ENCODE assay signal across 13 cellular contexts in genomic region chr3:52779411-52780297, GRCh38. TPM values are rescaled to one million over a fixed set of nuclear protein-coding genes. Genes with fewer than 3 reads are reported as not detected.
DNase-seq lines count a peak whose midpoint lies in the region; ATAC-seq, FAIRE-seq and TF ChIP-seq lines count a peak whose summit lies in the region.
"Had no signal": no experiment of that assay in that cellular context is flagged by ENCODE, and none has a peak within 500 bp of the region (broad histone marks: within the 10 kb centered on the region; RNA-seq: fewer than 3 reads in every experiment).

No MANE protein-coding gene starts in this region.

- CTCF ChIA-PET in K562 (lab: Yijun Ruan, JAX; ENCODE audit: low intra/inter-chr PET ratio), result no interaction called here
- CTCF ChIA-PET in MCF 10A (lab: Yijun Ruan, JAX), result interaction anchor here (0.7 to 1.1 kb wide), 4 partner anchors 8 to 355 kb away, joined by 3 to 6 read pairs (median 3); no protein-coding TSS in a partner anchor

- no peaks in the 10 kb centered on the region for H3K27me3 ChIP-seq in GM06990 (replicated peaks; ENCODE audit: control insufficient read depth, insufficient read depth, low read length)
- peaks cover 0 to 31% of the 10 kb centered on the region in 2 experiments; a peak in 2 of 5 replicates for H3K27me3 ChIP-seq in K562 (ENCODE audit: control insufficient read depth in 2 of 2, insufficient read depth in 2 of 2, low read length in 2 of 2)
- H3K27me3 ChIP-seq: ascending aorta had no signal

- no peaks in the 10 kb centered on the region for H4K20me1 ChIP-seq in K562 (replicated peaks; ENCODE audit: control insufficient read depth, insufficient read depth, low read length)

- H3K9ac ChIP-seq in K562 (ENCODE audit: insufficient read depth in 1 of 2, low read depth in 2 of 2, low read length in 2 of 2), result no peak overlapping the region

- H3K36me3 Mint-ChIP-seq in MCF 10A (ENCODE audit: insufficient read depth, unreplicated experiment), result no peaks in the 10 kb centered on the region

- no peaks in the 10 kb centered on the region for H3K9me3 ChIP-seq in K562 (replicated peaks; ENCODE audit: control insufficient read depth, insufficient read depth, low read depth, low read length)
- H3K9me3 ChIP-seq: ascending aorta had no signal

- no peak for TF ChIP-seq POLR2A in K562 (conservative IDR thresholded peaks at IDR 0.05)

- no peak for FAIRE-seq in K562 (lab: Jason Lieb, UNC)

- H3K27me3 Mint-ChIP-seq in MCF 10A (ENCODE audit: insufficient read depth, unreplicated experiment), result peaks cover 36% of the 10 kb centered on the region

- peak; percentile 78 for ATAC-seq in GM19452 (IDR thresholded peaks at IDR 0.05; ENCODE audit: unreplicated experiment)
- peak; percentile 62 for ATAC-seq in HG03457 (IDR thresholded peaks at IDR 0.05; ENCODE audit: unreplicated experiment)
- ATAC-seq in K562, result no peak
- ATAC-seq in HG02763 (IDR thresholded peaks at IDR 0.05; ENCODE audit: unreplicated experiment), result no peak

- TF ChIP-seq CTCF in GM06990 (IDR thresholded peaks at IDR 0.05; ENCODE audit: insufficient read depth, low read length, poor library complexity, severe bottlenecking), result no peak
- TF ChIP-seq CTCF in K562 (IDR thresholded peaks at IDR 0.05 in 2 of 3, conservative IDR thresholded peaks at IDR 0.05 in 1 of 3; ENCODE audit: insufficient read depth in 2 of 3, low read depth in 1 of 3, low read length in 3 of 3), result no peak
- TF ChIP-seq CTCF in MCF 10A (IDR thresholded peaks at IDR 0.05; ENCODE audit: unreplicated experiment), result no peak

- H3K27ac Mint-ChIP-seq in MCF 10A (ENCODE audit: low read depth, unreplicated experiment), result no peak overlapping the region

- no peaks in the 10 kb centered on the region; a peak in 2 of 5 replicates for H3K4me1 ChIP-seq in K562 (replicated peaks in 1 of 2; ENCODE audit: control insufficient read depth in 2 of 2, insufficient read depth in 2 of 2, low read length in 2 of 2)
- H3K4me1 ChIP-seq: ascending aorta had no signal

- WGBS in K562 (ENCODE audit: insufficient coverage, low coverage, missing lambda C conversion rate), result 2% methylated on average over 12 of the region's 14 CpGs

- H3K4me3 ChIP-seq in GM06990 (replicated peaks; ENCODE audit: low read depth, low read length) (no peak overlapping the region), K562 (no peak overlapping the region)
- H3K4me3 ChIP-seq: ascending aorta had no signal

- TF ChIP-seq RAD21 in K562 (CRISPR knock-in tag; conservative IDR thresholded peaks at IDR 0.05 in 1 of 2, IDR thresholded peaks at IDR 0.05 in 1 of 2), result no peak

- BruUV-seq in K562 (replicated peaks; lab: Mats Ljungman, UMichigan), result no TSS peak
- BruUV-seq in MCF 10A (replicated peaks; lab: Mats Ljungman, UMichigan), result no TSS peak

- in situ Hi-C loops in K562 (cut with MboI), result no loop called here

- DNase-seq in GM06990 (ENCODE audit: extremely low read depth, insufficient read length) (peak; percentile 67), K562 (ENCODE audit: extremely low read depth in 1 of 4, low spot score in 3 of 4) (no peak), MCF 10A (ENCODE audit: unreplicated experiment) (no peak), DMS114 treated with DMSO at 0.1 percent for 48 hours (lab: John Stamatoyannopoulos, UW; ENCODE audit: unreplicated experiment) (no peak)
- DNase-seq in effector CD4-positive, alpha-beta T cell, result no peak
- DNase-seq: NCI-H1694 treated with DMSO at 0.1 percent for 48 hours had no signal

- H3K9me1 ChIP-seq in K562 (ENCODE audit: control insufficient read depth, insufficient read depth, low read length), result no peaks in the 10 kb centered on the region

- no peak overlapping the region for H3K27ac ChIP-seq in K562 (ENCODE audit: extremely low read depth, low read depth, low read length)
- H3K27ac ChIP-seq: ascending aorta had no signal

- intact Hi-C loops in K562 (cut with micrococcal nuclease) (no loop called here), MCF 10A (cut with micrococcal nuclease) (no loop called here)

- peaks cover 5% of the 10 kb centered on the region for H3K4me1 Mint-ChIP-seq in MCF 10A (ENCODE audit: insufficient read depth, unreplicated experiment)

- TF ChIP-seq EP300 in K562 (IDR thresholded peaks at IDR 0.05; ENCODE audit: low read length), result no peak

- H3K79me2 ChIP-seq in K562 (ENCODE audit: control insufficient read depth, insufficient read depth, low read length), result no peaks in the 10 kb centered on the region

- H3K9me3 Mint-ChIP-seq in MCF 10A (ENCODE audit: unreplicated experiment), result no peaks in the 10 kb centered on the region

- no peak overlapping the region for H3K4me2 ChIP-seq in K562 (ENCODE audit: insufficient read depth, low read length)

- no peak overlapping the region for H2AFZ ChIP-seq in K562 (ENCODE audit: low read depth, low read length)

- H3K4me3 Mint-ChIP-seq in MCF 10A (ENCODE audit: unreplicated experiment), result no peak overlapping the region

- no peaks in the 10 kb centered on the region for H3K36me3 ChIP-seq in GM06990 (ENCODE audit: control insufficient read depth, insufficient read depth, low read length)
- no peaks in the 10 kb centered on the region for H3K36me3 ChIP-seq in K562 (ENCODE audit: control insufficient read depth, insufficient read depth, low read length)
- H3K36me3 ChIP-seq: ascending aorta had no signal

- POLR2A ChIA-PET in K562 (lab: Yijun Ruan, JAX) (interaction anchor here (0.6 kb wide), 2 partner anchors 8 to 287 kb away, joined by 3 to 4 read pairs; no protein-coding TSS in a partner anchor), MCF 10A (lab: Yijun Ruan, JAX) (interaction anchor here (0.6 to 1.1 kb wide), 3 partner anchors 9 to 492 kb away, joined by 3 to 5 read pairs (median 5); partner anchors contain the start of genes GLYCTK, NEK4 and STIMATE)

RNA-seq across cellular contexts. Expression of gene ITIH1, which starts 2.3 kb away (rescaled TPM):
- total RNA-seq in K562 (2011; cell fraction: chromatin; rRNA removed; ENCODE audit: low replicate concordance), result not detected in 2 replicates
- total RNA-seq in K562 (2011; cell fraction: nucleolus; rRNA removed), result not detected in 2 replicates
- not detected in 2 replicates for total RNA-seq in K562 (2011; cell fraction: nucleoplasm; rRNA removed)
- not detected in 2 replicates for total RNA-seq in K562 (2014; rRNA removed)
- total RNA-seq in K562 (2014; rRNA removed; fragmentation: Illumina TruSeq; extraction: Trizol), result not detected in 2 replicates
- total RNA-seq in K562 (2015; rRNA removed; fragmentation: Illumina TruSeq; extraction: Trizol), result not detected in 2 replicates
- total RNA-seq in K562 (2021), result 0.11 and 0.31 TPM in 2 replicates
- polyA plus RNA-seq in K562 (2011; rRNA removed), result not detected in 2 replicates
- not detected in 2 replicates for polyA plus RNA-seq in K562 (2011; cell fraction: cytosol; rRNA removed)
- polyA plus RNA-seq in K562 (2011; cell fraction: nucleus; rRNA removed), result not detected in 2 replicates
- not detected in 2 replicates for polyA plus RNA-seq in K562 (2012)
- polyA plus RNA-seq in K562 (2014; fragmentation: Illumina TruSeq; extraction: Trizol), result not detected in 2 replicates
- not detected for polyA plus RNA-seq in K562 (2014; fragmentation: Nextera tagmentation; extraction: Ambion mirVana)
- not detected in 2 replicates for polyA plus RNA-seq in K562 (2014; rRNA removed)
- polyA minus RNA-seq in K562 (2011; rRNA and poly(A)+ RNA removed), result not detected in 2 replicates
- polyA minus RNA-seq in K562 (2011; cell fraction: cytosol; rRNA and poly(A)+ RNA removed), result not detected in 2 replicates
- not detected in 2 replicates for polyA minus RNA-seq in K562 (2011; cell fraction: nucleus; rRNA and poly(A)+ RNA removed)
- total RNA-seq in MCF 10A (2022), result not detected in 2 replicates
- total RNA-seq: fibroblast of villous mesenchyme; H4; T-helper 2 cell treated with Interferon-gamma antibody and Interleukin-4, amounts not matched to agents 100 ng/mL and 5 ng/mL, for 36 hours had no signal

RNA-seq across cellular contexts. Expression of gene NEK4, which starts 8.9 kb away (rescaled TPM):
- total RNA-seq in K562 (2011; cell fraction: chromatin; rRNA removed; ENCODE audit: low replicate concordance), result 29.9 and 31.3 TPM in 2 replicates
- 17.1 and 27.0 TPM in 2 replicates for total RNA-seq in K562 (2011; cell fraction: nucleolus; rRNA removed)
- 14.4 and 20.8 TPM in 2 replicates for total RNA-seq in K562 (2011; cell fraction: nucleoplasm; rRNA removed)
- total RNA-seq in K562 (2014; rRNA removed) (15.5 and 17.5 TPM in 2 replicates), K562 (2014; rRNA removed; fragmentation: Illumina TruSeq; extraction: Trizol) (20.9 and 22.7 TPM in 2 replicates), K562 (2015; rRNA removed; fragmentation: Illumina TruSeq; extraction: Trizol) (21.3 and 23.4 TPM in 2 replicates), K562 (2021) (17.6 and 23.1 TPM in 2 replicates), MCF 10A (2022) (24.6 and 32.1 TPM in 2 replicates)
- polyA plus RNA-seq in K562 (2011; rRNA removed) (16.5 and 17.7 TPM in 2 replicates), K562 (2014; fragmentation: Illumina TruSeq; extraction: Trizol) (13.3 and 16.6 TPM in 2 replicates), K562 (2014; fragmentation: Nextera tagmentation; extraction: Ambion mirVana) (1 to 10 TPM; 5.8 to 6.9 TPM), K562 (2014; rRNA removed) (11.2 and 11.3 TPM in 2 replicates)
- polyA plus RNA-seq in K562 (2011; cell fraction: cytosol; rRNA removed), result 5.4 and 5.9 TPM in 2 replicates
- 9.1 and 12.6 TPM in 2 replicates for polyA plus RNA-seq in K562 (2011; cell fraction: nucleus; rRNA removed)
- polyA plus RNA-seq in K562 (2012), result 7.5 and 8.1 TPM in 2 replicates
- polyA minus RNA-seq in K562 (2011; rRNA and poly(A)+ RNA removed), result 28.4 and 29.0 TPM in 2 replicates
- polyA minus RNA-seq in K562 (2011; cell fraction: cytosol; rRNA and poly(A)+ RNA removed), result 10.6 and 16.1 TPM in 2 replicates
- 10.5 and 19.2 TPM in 2 replicates for polyA minus RNA-seq in K562 (2011; cell fraction: nucleus; rRNA and poly(A)+ RNA removed)

RNA-seq across cellular contexts. Expression of gene ITIH3, which starts 14.9 kb away (rescaled TPM):
- total RNA-seq in K562 (2011; cell fraction: chromatin; rRNA removed; ENCODE audit: low replicate concordance), result not detected in 2 replicates
- not detected in 2 replicates for total RNA-seq in K562 (2011; cell fraction: nucleolus; rRNA removed)
- total RNA-seq in K562 (2011; cell fraction: nucleoplasm; rRNA removed), result not detected in 2 replicates
- total RNA-seq in K562 (2014; rRNA removed) (not detected in 2 replicates), K562 (2014; rRNA removed; fragmentation: Illumina TruSeq; extraction: Trizol) (0.07 TPM in 1 of 2 replicates, not detected in the other), K562 (2015; rRNA removed; fragmentation: Illumina TruSeq; extraction: Trizol) (not detected in 2 replicates), K562 (2021) (0.25 and 0.35 TPM in 2 replicates), MCF 10A (2022) (not detected in 2 replicates)
- polyA plus RNA-seq in K562 (2011; rRNA removed) (not detected in 2 replicates), K562 (2014; fragmentation: Illumina TruSeq; extraction: Trizol) (not detected in 2 replicates), K562 (2014; fragmentation: Nextera tagmentation; extraction: Ambion mirVana) (not detected), K562 (2014; rRNA removed) (not detected in 2 replicates)
- not detected in 2 replicates for polyA plus RNA-seq in K562 (2011; cell fraction: cytosol; rRNA removed)
- polyA plus RNA-seq in K562 (2011; cell fraction: nucleus; rRNA removed), result 0.04 and 0.24 TPM in 2 replicates
- not detected in 2 replicates for polyA plus RNA-seq in K562 (2012)
- not detected in 2 replicates for polyA minus RNA-seq in K562 (2011; rRNA and poly(A)+ RNA removed)
- 4.0 TPM in 1 of 2 replicates, not detected in the other for polyA minus RNA-seq in K562 (2011; cell fraction: cytosol; rRNA and poly(A)+ RNA removed)
- polyA minus RNA-seq in K562 (2011; cell fraction: nucleus; rRNA and poly(A)+ RNA removed), result not detected in 2 replicates
- total RNA-seq: H4; T-helper 2 cell treated with Interferon-gamma antibody and Interleukin-4, amounts not matched to agents 100 ng/mL and 5 ng/mL, for 36 hours had no signal

RNA-seq across cellular contexts. Expression of gene ITIH4, which starts 50.8 kb away (rescaled TPM):
- 0.84 and 1.7 TPM in 2 replicates for total RNA-seq in K562 (2011; cell fraction: chromatin; rRNA removed; ENCODE audit: low replicate concordance)
- total RNA-seq in K562 (2011; cell fraction: nucleolus; rRNA removed), result 0.53 TPM in 1 of 2 replicates, not detected in the other
- 1.1 and 1.3 TPM in 2 replicates for total RNA-seq in K562 (2011; cell fraction: nucleoplasm; rRNA removed)
- 0.09 TPM in 1 of 2 replicates, not detected in the other for total RNA-seq in K562 (2014; rRNA removed)
- not detected in 2 replicates for total RNA-seq in K562 (2014; rRNA removed; fragmentation: Illumina TruSeq; extraction: Trizol)
- not detected in 2 replicates for total RNA-seq in K562 (2015; rRNA removed; fragmentation: Illumina TruSeq; extraction: Trizol)
- total RNA-seq in K562 (2021), result 0.62 and 0.96 TPM in 2 replicates
- 0.20 TPM in 1 of 2 replicates, not detected in the other for polyA plus RNA-seq in K562 (2011; rRNA removed)
- 0.07 TPM in 1 of 2 replicates, not detected in the other for polyA plus RNA-seq in K562 (2011; cell fraction: cytosol; rRNA removed)
- 0.28 and 0.39 TPM in 2 replicates for polyA plus RNA-seq in K562 (2011; cell fraction: nucleus; rRNA removed)
- polyA plus RNA-seq in K562 (2012), result 0.05 and 1.1 TPM in 2 replicates
- polyA plus RNA-seq in K562 (2014; fragmentation: Illumina TruSeq; extraction: Trizol), result not detected in 2 replicates
- not detected for polyA plus RNA-seq in K562 (2014; fragmentation: Nextera tagmentation; extraction: Ambion mirVana)
- not detected in 2 replicates for polyA plus RNA-seq in K562 (2014; rRNA removed)
- polyA minus RNA-seq in K562 (2011; rRNA and poly(A)+ RNA removed), result not detected in 2 replicates
- not detected in 2 replicates for polyA minus RNA-seq in K562 (2011; cell fraction: cytosol; rRNA and poly(A)+ RNA removed)
- not detected in 2 replicates for polyA minus RNA-seq in K562 (2011; cell fraction: nucleus; rRNA and poly(A)+ RNA removed)
- 0.58 and 2.9 TPM in 2 replicates for total RNA-seq in MCF 10A (2022)

RNA-seq across cellular contexts. Expression of gene MUSTN1, which starts 55.2 kb away (rescaled TPM):
- not detected in 2 replicates for total RNA-seq in K562 (2011; cell fraction: chromatin; rRNA removed; ENCODE audit: low replicate concordance)
- 0.92 TPM in 1 of 2 replicates, not detected in the other for total RNA-seq in K562 (2011; cell fraction: nucleolus; rRNA removed)
- not detected in 2 replicates for total RNA-seq in K562 (2011; cell fraction: nucleoplasm; rRNA removed)
- total RNA-seq in K562 (2014; rRNA removed) (0.18 TPM in 1 of 2 replicates, not detected in the other), K562 (2014; rRNA removed; fragmentation: Illumina TruSeq; extraction: Trizol) (not detected in 2 replicates), K562 (2015; rRNA removed; fragmentation: Illumina TruSeq; extraction: Trizol) (0.38 TPM in 1 of 2 replicates, not detected in the other), K562 (2021) (0.78 TPM in 1 of 2 replicates, not detected in the other), MCF 10A (2022) (2.3 TPM in 1 of 2 replicates, not detected in the other)
- polyA plus RNA-seq in K562 (2011; rRNA removed) (not detected in 2 replicates), K562 (2014; fragmentation: Illumina TruSeq; extraction: Trizol) (0.74 and 0.82 TPM in 2 replicates), K562 (2014; fragmentation: Nextera tagmentation; extraction: Ambion mirVana) (under 1 TPM in 1 of 2 experiments, not detected in 1; 0.15 TPM), K562 (2014; rRNA removed) (0.44 TPM in 1 of 2 replicates, not detected in the other)
- polyA plus RNA-seq in K562 (2011; cell fraction: cytosol; rRNA removed), result 0.15 and 0.22 TPM in 2 replicates
- 1.6 and 3.1 TPM in 2 replicates for polyA plus RNA-seq in K562 (2011; cell fraction: nucleus; rRNA removed)
- 0.78 and 4.1 TPM in 2 replicates for polyA plus RNA-seq in K562 (2012)
- polyA minus RNA-seq in K562 (2011; rRNA and poly(A)+ RNA removed), result not detected in 2 replicates
- polyA minus RNA-seq in K562 (2011; cell fraction: cytosol; rRNA and poly(A)+ RNA removed), result not detected in 2 replicates
- not detected in 2 replicates for polyA minus RNA-seq in K562 (2011; cell fraction: nucleus; rRNA and poly(A)+ RNA removed)
- total RNA-seq: fibroblast of villous mesenchyme, H4 had no signal

Comparison
In these comparisons a context has a peak if more than half of its experiments do, and no peak if none do; other contexts are left out.
1. ATAC-seq: peak in GM19452 (single experiment) and HG03457 (single experiment); none in K562 (single experiment) and HG02763 (single experiment).